ENCODE assay signal across 9 cellular contexts in genomic region chr6:5401845-5402738, GRCh38.
A peak's percentile ranks its signal among the peaks of the same experiment; 100 is the strongest.
DNase-seq lines count a peak whose midpoint lies in the region; ATAC-seq and TF ChIP-seq lines count a peak whose summit lies in the region.
"Had no signal": no experiment of that assay in that cellular context is flagged by ENCODE, and none has a peak within 500 bp of the region (broad histone marks: within the 10 kb centered on the region; RNA-seq: fewer than 3 reads in every experiment).

No MANE protein-coding gene starts in this region.

- H3K27ac Mint-ChIP-seq in MCF 10A (ENCODE audit: low read depth, unreplicated experiment): no peak overlapping the region
- H3K27ac Mint-ChIP-seq: T-helper 2 cell treated with Interferon-gamma antibody and Interleukin-4, amounts not matched to agents 5 μg/mL and 100 μg/mL, for 36 hours had no signal

- H3K27me3 Mint-ChIP-seq in MCF 10A (ENCODE audit: insufficient read depth, unreplicated experiment): no peaks in the 10 kb centered on the region

- peaks cover 7% of the 10 kb centered on the region for H3K9me3 Mint-ChIP-seq in MCF 10A (ENCODE audit: unreplicated experiment)
- H3K9me3 Mint-ChIP-seq: T-helper 2 cell treated with Interferon-gamma antibody and Interleukin-4, amounts not matched to agents 5 μg/mL and 100 μg/mL, for 36 hours had no signal

- CTCF ChIA-PET in GM10248 (lab: Yijun Ruan, JAX) (interaction anchor here (0.6 to 2.6 kb wide), 10 partner anchors 8 to 310 kb away, joined by 3 to 14 read pairs (median 4); no protein-coding TSS in a partner anchor), MCF 10A (lab: Yijun Ruan, JAX) (interaction anchor here (0.6 kb wide), 1 partner anchor 49 kb away, joined by 3 read pairs; no protein-coding TSS in a partner anchor)

- TF ChIP-seq CTCF in GM10248 (IDR thresholded peaks at IDR 0.05; ENCODE audit: control extremely low read depth, extremely low read depth, low read depth, missing control alignments): peak; percentile 48
- TF ChIP-seq CTCF in MCF 10A (IDR thresholded peaks at IDR 0.05; ENCODE audit: unreplicated experiment): peak; percentile 43

- ATAC-seq in GM21825 (IDR thresholded peaks at IDR 0.05; ENCODE audit: unreplicated experiment): no peak

- H3K4me3 Mint-ChIP-seq in MCF 10A (ENCODE audit: unreplicated experiment): no peak overlapping the region
- H3K4me3 Mint-ChIP-seq: T-helper 2 cell treated with Interferon-gamma antibody and Interleukin-4, amounts not matched to agents 5 μg/mL and 100 μg/mL, for 36 hours had no signal

- intact Hi-C loops in MCF 10A (cut with micrococcal nuclease): loop anchor here (2.0 to 5.0 kb wide), 2 partner anchors 185 to 259 kb away; no protein-coding TSS in a partner anchor

- H3K36me3 Mint-ChIP-seq in MCF 10A (ENCODE audit: insufficient read depth, unreplicated experiment): no peaks in the 10 kb centered on the region

- H3K4me1 Mint-ChIP-seq in MCF 10A (ENCODE audit: insufficient read depth, unreplicated experiment): peaks cover 7% of the 10 kb centered on the region

- no TSS peak for BruUV-seq in MCF 10A (replicated peaks; lab: Mats Ljungman, UMichigan)

- DNase-seq in GM10248 (ENCODE audit: extremely low spot score): no peak
- peak; percentile 44 for DNase-seq in MV-4-11 (lab: John Stamatoyannopoulos, UW)
- DNase-seq in MCF 10A (ENCODE audit: unreplicated experiment): peak; percentile 16
- peak; percentile 18 for DNase-seq in myocyte (ENCODE audit: low read depth)
- no peak for DNase-seq in stimulated activated CD4-positive, alpha-beta T cell treated with anti-CD3 and anti-CD28 coated beads, Interleukin-2, amount 100 ng/mL, for 48 hours
- no peak for DNase-seq in KG1 (lab: John Stamatoyannopoulos, UW)
- no peak for DNase-seq in NCI-H345 treated with DMSO at 0.1 percent for 48 hours (lab: John Stamatoyannopoulos, UW; ENCODE audit: unreplicated experiment)

- POLR2A ChIA-PET in GM10248 (lab: Yijun Ruan, JAX): no interaction called here
- POLR2A ChIA-PET in MCF 10A (lab: Yijun Ruan, JAX): interaction anchor here (0.6 to 1.1 kb wide), 3 partner anchors 11 to 141 kb away, joined by 3 read pairs; partner anchors contain the start of gene LYRM4

Comparison
In these comparisons a context has a peak if more than half of its experiments do, and no peak if none do; other contexts are left out.
1. DNase-seq: peak in MV-4-11 (single experiment), MCF 10A (single experiment) and myocyte (single experiment); none in GM10248 (single experiment), stimulated activated CD4-positive, alpha-beta T cell treated with anti-CD3 and anti-CD28 coated beads, Interleukin-2, amount 100 ng/mL, for 48 hours (0 of 2), KG1 (single experiment) and NCI-H345 treated with DMSO at 0.1 percent for 48 hours (single experiment).